ENCODE assay signal across 14 cellular contexts in the genomic region with DNA sequence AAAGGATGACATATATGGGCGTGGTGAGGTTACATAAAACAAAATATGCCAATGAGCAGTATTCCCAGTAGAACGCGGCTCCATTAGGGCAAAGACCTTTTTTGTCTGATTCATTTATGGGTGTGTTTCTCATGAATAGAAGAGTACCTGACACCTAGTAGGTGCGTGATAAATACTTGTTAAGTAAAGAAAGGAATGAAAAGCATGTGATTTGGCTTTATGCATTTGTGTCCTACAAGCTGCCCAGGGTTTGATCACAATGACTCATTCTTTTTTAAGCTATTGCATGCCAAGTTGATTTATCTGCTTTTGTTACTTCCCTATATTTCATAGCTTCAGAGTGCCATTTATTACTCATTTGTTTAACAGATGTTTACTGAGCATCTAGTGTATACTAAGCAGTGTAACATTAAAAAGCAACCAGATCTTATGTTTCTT. TPM values are rescaled to one million over a fixed set of nuclear protein-coding genes. Genes with fewer than 3 reads are reported as not detected.
DNase-seq lines count a peak whose midpoint lies in the region; ATAC-seq, FAIRE-seq and TF ChIP-seq lines count a peak whose summit lies in the region.
"Had no signal": no experiment of that assay in that cellular context is flagged by ENCODE, and none has a peak within 500 bp of the region (broad histone marks: within the 10 kb centered on the region; RNA-seq: fewer than 3 reads in every experiment).

No MANE protein-coding gene starts in this region.

- ATAC-seq in pancreas: peak; percentile 66 to 72 (median 69)
- ATAC-seq in activated CD4-positive, alpha-beta T cell treated with anti-CD3 and anti-CD28 coated beads for 36 hours: no peak
- no peak for ATAC-seq in GM21447 (IDR thresholded peaks at IDR 0.05; ENCODE audit: unreplicated experiment)
- no peak for ATAC-seq in GM18867 (IDR thresholded peaks at IDR 0.05; ENCODE audit: unreplicated experiment)
- ATAC-seq: stimulated activated effector memory CD8-positive, alpha-beta T cell treated with anti-CD3 and anti-CD28 coated beads, Interleukin-12 subunit alpha, Interleukin-12 subunit beta, amount 100 ng/mL, for 72 hours had no signal

- TF ChIP-seq CTCF in pancreas (IDR thresholded peaks at IDR 0.05): no peak

- 38 to 41% methylated on average over 4 of the region's 4 CpGs for whole genome bisulfite sequencing in GM23248 (ENCODE audit: low coverage in 1 of 2, low lambda C conversion rate in 2 of 2, missing lambda C conversion rate in 2 of 2), 2 experiments
- 63 to 66% methylated on average over 4 of the region's 4 CpGs for WGBS in pancreas, 2 donors

- peaks cover 5% of the 10 kb centered on the region for H3K36me3 Mint-ChIP-seq in activated CD4-positive, alpha-beta T cell treated with anti-CD3 and anti-CD28 coated beads for 36 hours (ENCODE audit: low read depth)
- H3K36me3 Mint-ChIP-seq: stimulated activated effector memory CD8-positive, alpha-beta T cell treated with anti-CD3 and anti-CD28 coated beads, Interleukin-12 subunit alpha, Interleukin-12 subunit beta, amount 100 ng/mL, for 72 hours had no signal

- in situ Hi-C loops in GM23248 (cut with MboI): no loop called here

- H3K36me3 ChIP-seq in GM23248 (ENCODE audit: low read depth) (no peaks in the 10 kb centered on the region), pancreas (no peaks in the 10 kb centered on the region)

- H3K9me3 Mint-ChIP-seq in activated CD4-positive, alpha-beta T cell treated with anti-CD3 and anti-CD28 coated beads for 36 hours (ENCODE audit: low read depth): no peaks in the 10 kb centered on the region
- H3K9me3 Mint-ChIP-seq: stimulated activated effector memory CD8-positive, alpha-beta T cell treated with anti-CD3 and anti-CD28 coated beads, Interleukin-12 subunit alpha, Interleukin-12 subunit beta, amount 100 ng/mL, for 72 hours; T-helper 1 cell treated with Interleukin-12 subunit alpha and Interleukin-12 subunit beta and Interleukin-4 antibody, amounts not matched to agents 30 μg/mL and 1 μg/mL, for 36 hours had no signal

- no peak for FAIRE-seq in pancreas (lab: Jason Lieb, UNC)

- H3K4me1 ChIP-seq in GM23248 (ENCODE audit: insufficient read depth) (peaks cover 62% of the 10 kb centered on the region), pancreas (peaks cover 0 to 8% (median 6%) of the 10 kb centered on the region in 3 donors)

- H3K4me1 Mint-ChIP-seq in activated CD4-positive, alpha-beta T cell treated with anti-CD3 and anti-CD28 coated beads for 36 hours: peaks cover 18% of the 10 kb centered on the region
- H3K4me1 Mint-ChIP-seq: stimulated activated effector memory CD8-positive, alpha-beta T cell treated with anti-CD3 and anti-CD28 coated beads, Interleukin-12 subunit alpha, Interleukin-12 subunit beta, amount 100 ng/mL, for 72 hours had no signal

- H2AFZ ChIP-seq in GM23248: no peak overlapping the region

- CTCF ChIA-PET in activated CD4-positive, alpha-beta T cell treated with anti-CD3 and anti-CD28 coated beads for 36 hours (lab: Charles Lee): no interaction called here

- no peaks in the 10 kb centered on the region for H4K20me1 ChIP-seq in GM23248 (ENCODE audit: insufficient read depth)

- no peaks in the 10 kb centered on the region for H3K9me3 ChIP-seq in GM23248 (ENCODE audit: low read depth)
- no peaks in the 10 kb centered on the region for H3K9me3 ChIP-seq in pancreas

- peaks cover 9% of the 10 kb centered on the region for H3K79me2 ChIP-seq in GM23248 (ENCODE audit: insufficient read depth)

- H3K4me3 Mint-ChIP-seq in activated CD4-positive, alpha-beta T cell treated with anti-CD3 and anti-CD28 coated beads for 36 hours: no peak overlapping the region
- H3K4me3 Mint-ChIP-seq: stimulated activated effector memory CD8-positive, alpha-beta T cell treated with anti-CD3 and anti-CD28 coated beads, Interleukin-12 subunit alpha, Interleukin-12 subunit beta, amount 100 ng/mL, for 72 hours; T-helper 1 cell treated with Interleukin-12 subunit alpha and Interleukin-12 subunit beta and Interleukin-4 antibody, amounts not matched to agents 30 μg/mL and 1 μg/mL, for 36 hours had no signal

- intact Hi-C loops in pancreas (cut with DNase I): no loop called here
- intact Hi-C loops in activated CD4-positive, alpha-beta T cell treated with anti-CD3 and anti-CD28 coated beads for 36 hours (cut with DNase I, micrococcal nuclease): no loop called here

- peak overlapping the region; percentile 53 for H3K4me2 ChIP-seq in GM23248 (ENCODE audit: unreplicated experiment)

- H3F3A ChIP-seq in GM23248 (ENCODE audit: insufficient read depth): peaks cover 38% of the 10 kb centered on the region

- no peak overlapping the region for H3K9ac ChIP-seq in GM23248

- DNase-seq in GM23248: peak; percentile 63
- peak; percentile 46 for DNase-seq in NOMO-1 treated with dmso at 0.1 percent for 144 hours (lab: John Stamatoyannopoulos, UW; ENCODE audit: unreplicated experiment)
- peak; percentile 78 for DNase-seq in dermis blood vessel endothelial cell
- no peak for DNase-seq in pancreas
- DNase-seq in activated CD4-positive, alpha-beta T cell treated with anti-CD3 and anti-CD28 coated beads for 36 hours: no peak
- DNase-seq in NCI-H524 treated with DMSO at 0.1 percent for 48 hours (lab: John Stamatoyannopoulos, UW): no peak
- DNase-seq: activated effector memory CD4-positive, alpha-beta T cell treated with anti-CD3 and anti-CD28 coated beads, Interleukin-2, amount 50 U/mL, for 16 hours; NCI-H1092 had no signal

- no peak overlapping the region for H3K27ac Mint-ChIP-seq in activated CD4-positive, alpha-beta T cell treated with anti-CD3 and anti-CD28 coated beads for 36 hours
- H3K27ac Mint-ChIP-seq: stimulated activated effector memory CD8-positive, alpha-beta T cell treated with anti-CD3 and anti-CD28 coated beads, Interleukin-12 subunit alpha, Interleukin-12 subunit beta, amount 100 ng/mL, for 72 hours; T-helper 1 cell treated with Interleukin-12 subunit alpha and Interleukin-12 subunit beta and Interleukin-4 antibody, amounts not matched to agents 30 μg/mL and 1 μg/mL, for 36 hours had no signal

- no peaks in the 10 kb centered on the region for H3K27me3 Mint-ChIP-seq in activated CD4-positive, alpha-beta T cell treated with anti-CD3 and anti-CD28 coated beads for 36 hours
- H3K27me3 Mint-ChIP-seq: progenitor cell of endocrine pancreas had no signal

- H3K27ac ChIP-seq in GM23248 (peak overlapping the region; percentile 47), pancreas (peak overlapping the region in 2 of 4 donors; percentile 30 to 35)

- H3K9me2 ChIP-seq in GM23248 (ENCODE audit: insufficient read depth): no peaks in the 10 kb centered on the region

- POLR2A ChIA-PET in activated CD4-positive, alpha-beta T cell treated with anti-CD3 and anti-CD28 coated beads for 36 hours (lab: Charles Lee): interaction anchor here (0.6 kb wide), 1 partner anchor 109 kb away, joined by 6 read pairs; no protein-coding TSS in a partner anchor

- peak overlapping the region; percentile 19 for H3K4me3 ChIP-seq in GM23248
- no peak overlapping the region for H3K4me3 ChIP-seq in pancreas

- H3K27me3 ChIP-seq in GM23248 (replicated peaks; ENCODE audit: insufficient read depth): no peaks in the 10 kb centered on the region
- H3K27me3 ChIP-seq in pancreas: no peaks in the 10 kb centered on the region

RNA-seq across cellular contexts. Expression of a gene that starts 19.1 kb away (rescaled TPM):
- total RNA-seq in GM23248 (2014; rRNA removed; shearing (Covaris generic)): 0.65 and 2.3 TPM in 2 replicates
- 1.8 and 2.1 TPM in 2 replicates for polyA plus RNA-seq in GM23248 (2016; fragmentation: Nextera tagmentation; extraction: Ambion mirVana)
- total RNA-seq in dermis blood vessel endothelial cell: not detected in 2 replicates
- under 1 TPM in 4 of 6 donors, not detected in 2; 0.09 to 0.21 (median 0.15) TPM for total RNA-seq in pancreas
- under 1 TPM; 0.11 to 0.28 TPM for polyA plus RNA-seq in pancreas
- not detected for total RNA-seq in activated CD4-positive, alpha-beta T cell treated with anti-CD3 and anti-CD28 coated beads for 36 hours
- total RNA-seq: glomerular endothelial cell, progenitor cell of endocrine pancreas had no signal

Comparison
In these comparisons a context has a peak if more than half of its experiments do, and no peak if none do; other contexts are left out.
1. DNase-seq: peak in GM23248 (single experiment), NOMO-1 treated with dmso at 0.1 percent for 144 hours (single experiment) and dermis blood vessel endothelial cell (single experiment); none in pancreas (0 of 6), activated CD4-positive, alpha-beta T cell treated with anti-CD3 and anti-CD28 coated beads for 36 hours (single experiment) and NCI-H524 treated with DMSO at 0.1 percent for 48 hours (single experiment).
2. ATAC-seq: peak in pancreas (4 of 4); none in activated CD4-positive, alpha-beta T cell treated with anti-CD3 and anti-CD28 coated beads for 36 hours (single experiment), GM21447 (single experiment) and GM18867 (single experiment).